In genomic region chr12:47884501-47884900, GRCh38 we compare ENCODE assay signal across 1 cellular context.
TF ChIP-seq lines count a peak whose summit lies in the region.

No MANE protein-coding gene starts in this region.

TF ChIP-seq in IMR-90, 13 proteins besides CTCF, POLR2A, EP300 and RAD21 (continued from another document):
- TF ChIP-seq ELK1 (IDR thresholded peaks at IDR 0.05; ENCODE audit: borderline replicate concordance, low read depth, low read length) (no peak), SMC3 (IDR thresholded peaks at IDR 0.05; ENCODE audit: low read depth, low read length) (no peak), CHD1 (IDR thresholded peaks at IDR 0.05; ENCODE audit: low read depth, low read length) (no peak), NFE2L2 (IDR thresholded peaks at IDR 0.05; ENCODE audit: low read depth, low read length) (no peak), RFX5 (IDR thresholded peaks at IDR 0.05; ENCODE audit: low read depth, low read length) (no peak), MAZ (IDR thresholded peaks at IDR 0.05; ENCODE audit: borderline replicate concordance, low read depth, low read length) (no peak)
